ENCODE assay signal across 23 cellular contexts in genomic region chr1:36834586-36834985, GRCh38.
"Had no signal": no experiment of that assay in that cellular context is flagged by ENCODE, and none has a peak within 500 bp of the region (broad histone marks: within the 10 kb centered on the region; RNA-seq: fewer than 3 reads in every experiment).

No MANE protein-coding gene starts in this region.

- H3K36me3 ChIP-seq: lower lobe of right lung, prostate gland, right atrium auricular region, stomach, thyroid gland, vagina had no signal

- H3K27ac ChIP-seq: dorsolateral prefrontal cortex, lower lobe of right lung, prostate gland, right atrium auricular region, stomach, thyroid gland, vagina had no signal

- H3K4me3 ChIP-seq: dorsolateral prefrontal cortex, lower lobe of right lung, mucosa of descending colon, prostate gland, right atrium auricular region, smooth muscle cell, stomach, thyroid gland, vagina had no signal

- H3K27ac Mint-ChIP-seq: memory B cell; mesothelial cell of epicardium; natural killer cell treated with Interleukin-12 subunit alpha and Interleukin-12 subunit beta and Interleukin-15 and Interleukin-18, amount 100 ng/mL, for 72 hours; stimulated activated effector memory CD8-positive, alpha-beta T cell treated with anti-CD3 and anti-CD28 coated beads, Interleukin-12 subunit alpha, Interleukin-12 subunit beta, amount 100 ng/mL, for 72 hours had no signal

- DNase-seq: dorsolateral prefrontal cortex; effector CD4-positive, alpha-beta T cell; kidney glomerular epithelial cell; left colon; left ventricle myocardium superior; lower lobe of right lung; mucosa of descending colon; naive B cell; stimulated activated CD4-positive, alpha-beta T cell treated with anti-CD3 and anti-CD28 coated beads, Interleukin-2, amount 100 ng/mL, for 24 hours; stimulated activated CD4-positive, alpha-beta T cell treated with anti-CD3 and anti-CD28 coated beads, Interleukin-4, amount 100 ng/mL, for 24 hours; stimulated activated naive CD4-positive, alpha-beta T cell treated with Interleukin-2 at 50 U/mL for 16 hours; stomach; thyroid gland had no signal

- H3K36me3 Mint-ChIP-seq: memory B cell; mesothelial cell of epicardium; naive B cell; natural killer cell treated with Interleukin-12 subunit alpha and Interleukin-12 subunit beta and Interleukin-15 and Interleukin-18, amount 100 ng/mL, for 72 hours; stimulated activated effector memory CD8-positive, alpha-beta T cell treated with anti-CD3 and anti-CD28 coated beads, Interleukin-12 subunit alpha, Interleukin-12 subunit beta, amount 100 ng/mL, for 72 hours had no signal

- H3K4me2 ChIP-seq: smooth muscle cell had no signal

- H3K9me3 ChIP-seq: lower lobe of right lung, mucosa of descending colon, prostate gland, right atrium auricular region, stomach, thyroid gland, vagina had no signal

- H3K4me3 Mint-ChIP-seq: memory B cell; mesothelial cell of epicardium; naive B cell; natural killer cell treated with Interleukin-12 subunit alpha and Interleukin-12 subunit beta and Interleukin-15 and Interleukin-18, amount 100 ng/mL, for 72 hours; neural crest cell; stimulated activated effector memory CD8-positive, alpha-beta T cell treated with anti-CD3 and anti-CD28 coated beads, Interleukin-12 subunit alpha, Interleukin-12 subunit beta, amount 100 ng/mL, for 72 hours had no signal

- H3K4me1 Mint-ChIP-seq: memory B cell; mesothelial cell of epicardium; stimulated activated effector memory CD8-positive, alpha-beta T cell treated with anti-CD3 and anti-CD28 coated beads, Interleukin-12 subunit alpha, Interleukin-12 subunit beta, amount 100 ng/mL, for 72 hours had no signal

- H3K27me3 ChIP-seq: right atrium auricular region, thyroid gland, vagina had no signal

- H3K9me3 Mint-ChIP-seq: memory B cell; mesothelial cell of epicardium; natural killer cell treated with Interleukin-12 subunit alpha and Interleukin-12 subunit beta and Interleukin-15 and Interleukin-18, amount 100 ng/mL, for 72 hours; neural crest cell; stimulated activated effector memory CD8-positive, alpha-beta T cell treated with anti-CD3 and anti-CD28 coated beads, Interleukin-12 subunit alpha, Interleukin-12 subunit beta, amount 100 ng/mL, for 72 hours had no signal

- H3K4me1 ChIP-seq: lower lobe of right lung, prostate gland, right atrium auricular region, stomach, thyroid gland, vagina had no signal

- ATAC-seq: left colon; left ventricle myocardium superior; lower lobe of right lung; mucosa of descending colon; natural killer cell treated with Interleukin-12 subunit alpha and Interleukin-12 subunit beta and Interleukin-15 and Interleukin-18, amount 100 ng/mL, for 72 hours; sciatic nerve; stimulated activated effector memory CD8-positive, alpha-beta T cell treated with anti-CD3 and anti-CD28 coated beads, Interleukin-12 subunit alpha, Interleukin-12 subunit beta, amount 100 ng/mL, for 72 hours had no signal
